9 cellular contexts compared by ENCODE assay signal in genomic region chr1:24748191-24749121, GRCh38. TPM values are rescaled to one million over a fixed set of nuclear protein-coding genes. Genes with fewer than 3 reads are reported as not detected.
DNase-seq lines count a peak whose midpoint lies in the region; ATAC-seq and TF ChIP-seq lines count a peak whose summit lies in the region.
"Had no signal": no experiment of that assay in that cellular context is flagged by ENCODE, and none has a peak within 500 bp of the region (broad histone marks: within the 10 kb centered on the region; RNA-seq: fewer than 3 reads in every experiment).

No MANE protein-coding gene starts in this region.

- H3K36me3 Mint-ChIP-seq in Caco-2 (ENCODE audit: insufficient read depth, unreplicated experiment) (peaks cover 36% of the 10 kb centered on the region), neural progenitor cell (peaks cover 30% of the 10 kb centered on the region)

- H3K27me3 Mint-ChIP-seq in Caco-2 (ENCODE audit: insufficient read depth, unreplicated experiment): no peaks in the 10 kb centered on the region
- peaks cover 2% of the 10 kb centered on the region for H3K27me3 Mint-ChIP-seq in neural progenitor cell (ENCODE audit: insufficient read depth, low read depth)

- H3K4me1 Mint-ChIP-seq in Caco-2 (ENCODE audit: low read depth, unreplicated experiment): peaks cover 7% of the 10 kb centered on the region
- H3K4me1 Mint-ChIP-seq in neural progenitor cell: peaks cover 37% of the 10 kb centered on the region

- H3K27ac ChIP-seq in Karpas-422 (ENCODE audit: low read length): peak overlapping the region; percentile 96
- peak overlapping the region in 28 of 59 donors; percentile 4 to 97 (median 30) for H3K27ac ChIP-seq in dorsolateral prefrontal cortex
- no peak overlapping the region for H3K27ac ChIP-seq in neural progenitor cell
- no peak overlapping the region for H3K27ac ChIP-seq in substantia nigra (ENCODE audit: low read depth, low read length, poor library complexity, severe bottlenecking)

- POLR2A ChIA-PET in Caco-2 (lab: Charles Lee): interaction anchor here (0.5 to 0.6 kb wide), 2 partner anchors 21 to 65 kb away, joined by 3 to 5 read pairs; no protein-coding TSS in a partner anchor

- H3K9me3 Mint-ChIP-seq in Caco-2 (ENCODE audit: unreplicated experiment) (no peaks in the 10 kb centered on the region), neural progenitor cell (no peaks in the 10 kb centered on the region)

- no peaks in the 10 kb centered on the region for H3K9me2 ChIP-seq in Karpas-422 (replicated peaks; ENCODE audit: insufficient read depth, low read length)

- H3K79me2 ChIP-seq in Karpas-422 (ENCODE audit: low read length): peaks cover 78% of the 10 kb centered on the region
- peaks cover 81% of the 10 kb centered on the region for H3K79me2 ChIP-seq in neural progenitor cell (ENCODE audit: low read depth)

- CTCF ChIA-PET in Caco-2 (lab: Charles Lee): interaction anchor here (0.6 to 0.7 kb wide), 2 partner anchors 60 to 71 kb away, joined by 3 to 4 read pairs; no protein-coding TSS in a partner anchor

- H3K4me1 ChIP-seq in Caco-2: peaks cover 9% of the 10 kb centered on the region
- peaks cover 69% of the 10 kb centered on the region for H3K4me1 ChIP-seq in Karpas-422 (ENCODE audit: low read length)
- peaks cover 9% of the 10 kb centered on the region for H3K4me1 ChIP-seq in neural progenitor cell

- DNase-seq in Caco-2: no peak
- peak; percentile 92 for DNase-seq in Karpas-422
- no peak for DNase-seq in dorsolateral prefrontal cortex
- no peak for DNase-seq in neural progenitor cell (ENCODE audit: low spot score)
- DNase-seq in NOMO-1 treated with DMSO at 0.1 percent for 48 hours (lab: John Stamatoyannopoulos, UW; ENCODE audit: unreplicated experiment): no peak
- no peak for DNase-seq in NCI-H187 (lab: John Stamatoyannopoulos, UW)
- DNase-seq in substantia nigra (lab: John Stamatoyannopoulos, UW): no peak
- DNase-seq: amniotic stem cell had no signal

- H3K4me3 ChIP-seq in Caco-2 (ENCODE audit: low read depth, low read length) (no peak overlapping the region), Karpas-422 (ENCODE audit: low read length) (peak overlapping the region; percentile 97), dorsolateral prefrontal cortex (peak overlapping the region in 51 of 59 donors; percentile 2 to 92 (median 78)), neural progenitor cell (peak overlapping the region; percentile 99)

- intact Hi-C loops in Caco-2 (cut with micrococcal nuclease; ENCODE audit: unreplicated experiment) (loop anchor here (5.0 kb wide), 2 partner anchors 41 to 84 kb away; no protein-coding TSS in a partner anchor), dorsolateral prefrontal cortex (cut with DNase I) (no loop called here)

- H3K36me3 ChIP-seq in Caco-2 (ENCODE audit: control insufficient read depth, insufficient read depth, low read length): no peaks in the 10 kb centered on the region
- no peaks in the 10 kb centered on the region for H3K36me3 ChIP-seq in Karpas-422 (ENCODE audit: insufficient read depth, low read length)
- H3K36me3 ChIP-seq in neural progenitor cell: no peaks in the 10 kb centered on the region

- H3K27me3 ChIP-seq in Caco-2 (replicated peaks; ENCODE audit: control insufficient read depth, insufficient read depth, low read length): no peaks in the 10 kb centered on the region
- H3K27me3 ChIP-seq in Karpas-422 (ENCODE audit: low read length): no peaks in the 10 kb centered on the region
- H3K27me3 ChIP-seq in dorsolateral prefrontal cortex: peaks cover 0 to 25% (median 0%) of the 10 kb centered on the region in 45 donors
- H3K27me3 ChIP-seq in neural progenitor cell: no peaks in the 10 kb centered on the region

- H3K9ac ChIP-seq in Karpas-422 (ENCODE audit: low read length): peak overlapping the region; percentile 91
- H3K9ac ChIP-seq in neural progenitor cell: no peak overlapping the region

- H4K20me1 ChIP-seq in Karpas-422 (ENCODE audit: insufficient read depth, low read depth, low read length) (0 out of 2 replicates have a peak, but pooled peaks cover 3% of the 10 kb centered on the region), neural progenitor cell (ENCODE audit: low read depth) (peaks cover 60% of the 10 kb centered on the region)

- no peak overlapping the region for H3K27ac Mint-ChIP-seq in Caco-2 (ENCODE audit: unreplicated experiment)
- H3K27ac Mint-ChIP-seq in neural progenitor cell: peak overlapping the region; percentile 47

- H2AFZ ChIP-seq in Karpas-422 (ENCODE audit: low read length) (no peak overlapping the region), neural progenitor cell (replicated peaks) (no peak overlapping the region)

- H3K4me2 ChIP-seq in Karpas-422 (ENCODE audit: low read depth, low read length, poor library complexity, severe bottlenecking): peak overlapping the region; percentile 77
- H3K4me2 ChIP-seq in neural progenitor cell: peak overlapping the region; percentile 52

- peaks cover 8% of the 10 kb centered on the region for H3F3A ChIP-seq in neural progenitor cell (ENCODE audit: low read depth)

- peak overlapping the region; percentile 16 for H3K4me3 Mint-ChIP-seq in Caco-2 (ENCODE audit: unreplicated experiment)
- peak overlapping the region; percentile 95 for H3K4me3 Mint-ChIP-seq in neural progenitor cell

- TF ChIP-seq CTCF in Caco-2 (IDR thresholded peaks at IDR 0.05; ENCODE audit: insufficient read depth in 1 of 2, low read depth in 1 of 2, low read length in 1 of 2, severe bottlenecking in 1 of 2, unreplicated experiment in 1 of 2) (no peak), dorsolateral prefrontal cortex (IDR thresholded peaks at IDR 0.05 in 54 of 56, conservative IDR thresholded peaks at IDR 0.05 in 2 of 56; ENCODE audit: low read depth in 1 of 56, partially characterized antibody in 56 of 56) (peak in 1 of 56 donors; percentile 17), neural progenitor cell (IDR thresholded peaks at IDR 0.05) (no peak)

- no peaks in the 10 kb centered on the region for H3K9me3 ChIP-seq in Caco-2
- no peaks in the 10 kb centered on the region for H3K9me3 ChIP-seq in Karpas-422 (ENCODE audit: low read length)
- no peaks in the 10 kb centered on the region for H3K9me3 ChIP-seq in neural progenitor cell (ENCODE audit: low read depth)

- ATAC-seq in HG02763 (IDR thresholded peaks at IDR 0.05; ENCODE audit: unreplicated experiment): no peak

- BruUV-seq in Caco-2 (replicated peaks; lab: Mats Ljungman, UMichigan): no TSS peak

RNA-seq across cellular contexts. Expression of gene CLIC4, which starts 3.2 kb away (rescaled TPM):
- total RNA-seq in Caco-2 (2022): 125 and 140 TPM in 2 replicates
- total RNA-seq in Karpas-422 (2014; rRNA removed; shearing (Covaris generic); ENCODE audit: low replicate concordance): 49.1 and 87.4 TPM in 2 replicates
- total RNA-seq in dorsolateral prefrontal cortex: 100 to 1,000 TPM in 39 of 120 experiments, 10 to 100 TPM in 81; 39.8 to 251 (median 85.5) TPM
- total RNA-seq in neural progenitor cell (ENCODE audit: low replicate concordance): 185 and 263 TPM in 2 replicates
